In genomic region chr17:61710546-61710945, GRCh38 we compare ENCODE assay signal across 35 cellular contexts.
"Had no signal": no experiment of that assay in that cellular context is flagged by ENCODE, and none has a peak within 500 bp of the region (broad histone marks: within the 10 kb centered on the region; RNA-seq: fewer than 3 reads in every experiment).

No MANE protein-coding gene starts in this region.

- DNase-seq: Karpas-422, Kasumi-1, MG63, MV-4-11, NCI-H1048, NCI-H1092, NCI-H1092 treated with DMSO at 0.1 percent for 48 hours, NCI-H1105, NCI-H1105 treated with DMSO at 0.1 percent for 48 hours, NCI-H1417, NCI-H1417 treated with DMSO at 0.1 percent for 48 hours, NCI-H1436, NCI-H1436 treated with DMSO at 0.1 percent for 48 hours, NCI-H146, NCI-H1694, NCI-H1694 treated with DMSO at 0.1 percent for 48 hours, NCI-H187, NCI-H187 treated with DMSO at 0.1 percent for 48 hours, NCI-H1930, NCI-H2029, NCI-H2029 treated with DMSO at 0.1 percent for 48 hours, NCI-H2081, NCI-H2081 treated with DMSO at 0.1 percent for 48 hours, NCI-H2107, NCI-H2171, NCI-H2171 treated with DMSO at 0.1 percent for 48 hours, NCI-H2227 treated with DMSO at 0.1 percent for 48 hours, NCI-H226, NCI-H345, NCI-H446, NCI-H446 treated with DMSO at 0.1 percent for 48 hours, NCI-H510A, NCI-H510A treated with DMSO at 0.1 percent for 48 hours, NCI-H524, NCI-H524 treated with DMSO at 0.1 percent for 48 hours had no signal

- H3K27me3 ChIP-seq: MG63 had no signal

- H3K9me3 ChIP-seq: MG63 had no signal

- H3K4me3 ChIP-seq: MG63 had no signal
